ENCODE assay signal across 9 cellular contexts in genomic region chr9:89177401-89178161, GRCh38. TPM values are rescaled to one million over a fixed set of nuclear protein-coding genes. Genes with fewer than 3 reads are reported as not detected.
DNase-seq lines count a peak whose midpoint lies in the region; ATAC-seq lines count a peak whose summit lies in the region.
"Had no signal": no experiment of that assay in that cellular context is flagged by ENCODE, and none has a peak within 500 bp of the region (broad histone marks: within the 10 kb centered on the region; RNA-seq: fewer than 3 reads in every experiment).

No MANE protein-coding gene starts in this region.

- in situ Hi-C loops in GM23248 (cut with MboI) = no loop called here

- H3K27me3 ChIP-seq in GM23248 (replicated peaks; ENCODE audit: insufficient read depth) (0 out of 2 replicates have a peak, but pooled peaks cover 5% of the 10 kb centered on the region), adipocyte (replicated peaks; ENCODE audit: control insufficient read depth, insufficient read depth, low read length) (no peaks in the 10 kb centered on the region), iPS-15b (ENCODE audit: control insufficient read depth, insufficient read depth, low read length) (peaks cover 52% of the 10 kb centered on the region)

- H3K4me2 ChIP-seq in GM23248 (ENCODE audit: unreplicated experiment) = peak overlapping the region; percentile 83

- peak overlapping the region; percentile 69 for H2AFZ ChIP-seq in GM23248

- ATAC-seq in HG03039 (IDR thresholded peaks at IDR 0.05; ENCODE audit: unreplicated experiment) = no peak
- ATAC-seq: foreskin keratinocyte had no signal

- H3K36me3 ChIP-seq in GM23248 (ENCODE audit: low read depth) (no peaks in the 10 kb centered on the region), adipocyte (ENCODE audit: control insufficient read depth, insufficient read depth, low read length, severe bottlenecking) (no peaks in the 10 kb centered on the region), iPS-15b (ENCODE audit: control insufficient read depth, insufficient read depth, low read length) (no peaks in the 10 kb centered on the region)

- H3F3A ChIP-seq in GM23248 (ENCODE audit: insufficient read depth) = peaks cover 15% of the 10 kb centered on the region

- no peaks in the 10 kb centered on the region for H3K9me2 ChIP-seq in GM23248 (ENCODE audit: insufficient read depth)

- no peaks in the 10 kb centered on the region for H3K79me2 ChIP-seq in GM23248 (ENCODE audit: insufficient read depth)

- peak overlapping the region; percentile 68 for H3K4me3 ChIP-seq in GM23248
- peak overlapping the region; percentile 81 for H3K4me3 ChIP-seq in adipocyte (ENCODE audit: low read length)
- H3K4me3 ChIP-seq in iPS-15b (ENCODE audit: low read depth, low read length) = peak overlapping the region; percentile 68
- H3K4me3 ChIP-seq in skeletal muscle cell (ENCODE audit: low read depth, low read length) = peak overlapping the region; percentile 52

- H3K9ac ChIP-seq in GM23248 = peak overlapping the region; percentile 13; the same call in 1 of the 2 replicates
- H3K9ac ChIP-seq in adipocyte (ENCODE audit: low read length) = peak overlapping the region; percentile 73
- no peak overlapping the region for H3K9ac ChIP-seq in iPS-15b (ENCODE audit: low read depth, low read length)

- no peaks in the 10 kb centered on the region for H4K20me1 ChIP-seq in GM23248 (ENCODE audit: insufficient read depth)

- 2% methylated on average over 56 to 57 of the region's 59 CpGs for WGBS in GM23248 (ENCODE audit: low coverage in 1 of 2, low lambda C conversion rate in 2 of 2, missing lambda C conversion rate in 2 of 2), 2 experiments

- H3K4me1 ChIP-seq in GM23248 (ENCODE audit: insufficient read depth) (peaks cover 17% of the 10 kb centered on the region), adipocyte (ENCODE audit: control insufficient read depth, insufficient read depth, low read length) (peaks cover 21% of the 10 kb centered on the region), iPS-15b (ENCODE audit: control insufficient read depth, insufficient read depth, low read length) (peaks cover 10% of the 10 kb centered on the region)

- H3K27ac ChIP-seq in GM23248 = no peak overlapping the region
- H3K27ac ChIP-seq: foreskin keratinocyte had no signal

- no peaks in the 10 kb centered on the region for H3K9me3 ChIP-seq in GM23248 (ENCODE audit: low read depth)
- H3K9me3 ChIP-seq in adipocyte (ENCODE audit: control insufficient read depth, low read length) = no peaks in the 10 kb centered on the region
- H3K9me3 ChIP-seq in iPS-15b (ENCODE audit: control insufficient read depth, insufficient read depth, low read length) = no peaks in the 10 kb centered on the region

- DNase-seq in GM23248 (peak; percentile 41), adipocyte (ENCODE audit: low read depth) (peak; percentile 38), skeletal muscle cell (ENCODE audit: low read depth) (no peak), globus pallidus (ENCODE audit: low spot score) (no peak), NCI-H2029 treated with DMSO at 0.1 percent for 48 hours (lab: John Stamatoyannopoulos, UW) (no peak), HUDEP-2 (lab: John Stamatoyannopoulos, UW; ENCODE audit: unreplicated experiment in 76 of 76) (no peak)
- DNase-seq: foreskin keratinocyte had no signal

RNA-seq across cellular contexts. Expression of gene SHC3, which starts 1.0 kb away (rescaled TPM):
- 0.54 and 0.63 TPM in 2 replicates for total RNA-seq in GM23248 (2014; rRNA removed; shearing (Covaris generic))
- 0.20 and 0.30 TPM in 2 replicates for polyA plus RNA-seq in GM23248 (2016; fragmentation: Nextera tagmentation; extraction: Ambion mirVana)

Comparison
In these comparisons a context has a peak if more than half of its experiments do, and no peak if none do; other contexts are left out.
1. DNase-seq: peak in GM23248 (single experiment) and adipocyte (single experiment); none in skeletal muscle cell (single experiment), globus pallidus (single experiment), NCI-H2029 treated with DMSO at 0.1 percent for 48 hours (single experiment) and HUDEP-2 (0 of 76).
2. Peak in every context shown above with its lines, with median percentiles within 50 percentile points of each other: H3K4me3 ChIP-seq.